Comparison of ENCODE assay signal across 25 cellular contexts in genomic region chr9:83401328-83401895, GRCh38.
"Had no signal": no experiment of that assay in that cellular context is flagged by ENCODE, and none has a peak within 500 bp of the region (broad histone marks: within the 10 kb centered on the region; RNA-seq: fewer than 3 reads in every experiment).

No MANE protein-coding gene starts in this region.

- H3K4me3 ChIP-seq: breast epithelium, esophagus squamous epithelium, left lung, lower lobe of right lung, thoracic aorta, uterus had no signal

- H3K36me3 Mint-ChIP-seq: activated naive CD4-positive, alpha-beta T cell treated with anti-CD3 and anti-CD28 coated beads, Interleukin-2, amount 50 U/mL, for 72 hours; stimulated activated effector memory CD8-positive, alpha-beta T cell treated with anti-CD3 and anti-CD28 coated beads, Interleukin-12 subunit alpha, Interleukin-12 subunit beta, amount 100 ng/mL, for 72 hours had no signal

- H3K4me1 ChIP-seq: breast epithelium, lower lobe of right lung, uterus had no signal

- ATAC-seq: activated naive CD4-positive, alpha-beta T cell treated with anti-CD3 and anti-CD28 coated beads, Interleukin-2, amount 50 U/mL, for 72 hours; activated T-cell treated with anti-CD3 and anti-CD28 coated beads, Interleukin-2, amount 50 U/mL, for 72 hours; left lung; lower lobe of right lung; sciatic nerve; stimulated activated effector memory CD8-positive, alpha-beta T cell treated with anti-CD3 and anti-CD28 coated beads, Interleukin-12 subunit alpha, Interleukin-12 subunit beta, amount 100 ng/mL, for 72 hours had no signal

- H3K9me3 Mint-ChIP-seq: activated naive CD4-positive, alpha-beta T cell treated with anti-CD3 and anti-CD28 coated beads, Interleukin-2, amount 50 U/mL, for 72 hours; activated T-cell treated with anti-CD3 and anti-CD28 coated beads, Interleukin-2, amount 50 U/mL, for 72 hours; dendritic cell treated with granulocyte-macrophage colony-stimulating factor and Interleukin-4, amounts not matched to agents 40 ng/mL and 50 ng/mL, for 4 days; stimulated activated effector memory CD8-positive, alpha-beta T cell treated with anti-CD3 and anti-CD28 coated beads, Interleukin-12 subunit alpha, Interleukin-12 subunit beta, amount 100 ng/mL, for 72 hours; stimulated activated naive CD8-positive, alpha-beta T cell treated with anti-CD3 and anti-CD28 coated beads, Interleukin-15, Interleukin-2, amounts not matched to agents 100 ng/mL and 50 ng/mL, for 24 hours; T-helper 2 cell treated with Interferon-gamma antibody and Interleukin-4, amounts not matched to agents 5 μg/mL and 100 μg/mL, for 36 hours had no signal

- H3K27me3 ChIP-seq: breast epithelium, esophagus squamous epithelium, left lung, neutrophil, uterus had no signal

- H3K36me3 ChIP-seq: breast epithelium, esophagus squamous epithelium, left lung, lower lobe of right lung, neutrophil, thoracic aorta, uterus had no signal

- DNase-seq: activated CD4-positive, alpha-beta T cell treated with anti-CD3 and anti-CD28 coated beads for 4 hours; activated CD4-positive, alpha-beta T cell treated with anti-CD3 and anti-CD28 coated beads, Interleukin-2, amount 50 U/mL, for 4 hours; activated naive CD4-positive, alpha-beta T cell; activated T-cell treated with anti-CD3 and anti-CD28 coated beads for 4 hours; activated T-cell treated with anti-CD3 and anti-CD28 coated beads, Interleukin-2, amount 50 U/mL, for 72 hours; central memory CD4-positive, alpha-beta T cell; esophagus squamous epithelium; foreskin fibroblast; head of caudate nucleus; left lung; lower lobe of right lung; mesenchymal stem cell; small intestine; stimulated activated CD4-positive, alpha-beta T cell treated with anti-CD3 and anti-CD28 coated beads, Interleukin-4, amount 100 ng/mL, for 24 hours; uterus had no signal

- H3K4me1 Mint-ChIP-seq: stimulated activated effector memory CD8-positive, alpha-beta T cell treated with anti-CD3 and anti-CD28 coated beads, Interleukin-12 subunit alpha, Interleukin-12 subunit beta, amount 100 ng/mL, for 72 hours had no signal

- H3K4me3 Mint-ChIP-seq: activated T-cell treated with anti-CD3 and anti-CD28 coated beads, Interleukin-2, amount 50 U/mL, for 72 hours; dendritic cell treated with granulocyte-macrophage colony-stimulating factor and Interleukin-4, amounts not matched to agents 40 ng/mL and 50 ng/mL, for 4 days; nephron; stimulated activated effector memory CD8-positive, alpha-beta T cell treated with anti-CD3 and anti-CD28 coated beads, Interleukin-12 subunit alpha, Interleukin-12 subunit beta, amount 100 ng/mL, for 72 hours; stimulated activated naive CD8-positive, alpha-beta T cell treated with anti-CD3 and anti-CD28 coated beads, Interleukin-15, Interleukin-2, amounts not matched to agents 100 ng/mL and 50 ng/mL, for 24 hours; T-helper 2 cell treated with Interferon-gamma antibody and Interleukin-4, amounts not matched to agents 5 μg/mL and 100 μg/mL, for 36 hours had no signal

- H3K27ac Mint-ChIP-seq: activated naive CD4-positive, alpha-beta T cell treated with anti-CD3 and anti-CD28 coated beads, Interleukin-2, amount 50 U/mL, for 72 hours; activated T-cell treated with anti-CD3 and anti-CD28 coated beads, Interleukin-2, amount 50 U/mL, for 72 hours; dendritic cell treated with granulocyte-macrophage colony-stimulating factor and Interleukin-4, amounts not matched to agents 40 ng/mL and 50 ng/mL, for 4 days; stimulated activated effector memory CD8-positive, alpha-beta T cell treated with anti-CD3 and anti-CD28 coated beads, Interleukin-12 subunit alpha, Interleukin-12 subunit beta, amount 100 ng/mL, for 72 hours; stimulated activated naive CD8-positive, alpha-beta T cell treated with anti-CD3 and anti-CD28 coated beads, Interleukin-15, Interleukin-2, amounts not matched to agents 100 ng/mL and 50 ng/mL, for 24 hours; T-helper 2 cell treated with Interferon-gamma antibody and Interleukin-4, amounts not matched to agents 5 μg/mL and 100 μg/mL, for 36 hours had no signal

- H3K9me3 ChIP-seq: breast epithelium, esophagus squamous epithelium, left lung, lower lobe of right lung, neutrophil, thoracic aorta, uterus had no signal

- H3K27ac ChIP-seq: breast epithelium, esophagus squamous epithelium, left lung, lower lobe of right lung, neutrophil, thoracic aorta, uterus had no signal

- H3K27me3 Mint-ChIP-seq: dendritic cell treated with granulocyte-macrophage colony-stimulating factor and Interleukin-4, amounts not matched to agents 40 ng/mL and 50 ng/mL, for 4 days; stimulated activated naive CD8-positive, alpha-beta T cell treated with anti-CD3 and anti-CD28 coated beads, Interleukin-15, Interleukin-2, amounts not matched to agents 100 ng/mL and 50 ng/mL, for 24 hours had no signal
